ENCODE assay signal across 1 cellular context in the genomic region with DNA sequence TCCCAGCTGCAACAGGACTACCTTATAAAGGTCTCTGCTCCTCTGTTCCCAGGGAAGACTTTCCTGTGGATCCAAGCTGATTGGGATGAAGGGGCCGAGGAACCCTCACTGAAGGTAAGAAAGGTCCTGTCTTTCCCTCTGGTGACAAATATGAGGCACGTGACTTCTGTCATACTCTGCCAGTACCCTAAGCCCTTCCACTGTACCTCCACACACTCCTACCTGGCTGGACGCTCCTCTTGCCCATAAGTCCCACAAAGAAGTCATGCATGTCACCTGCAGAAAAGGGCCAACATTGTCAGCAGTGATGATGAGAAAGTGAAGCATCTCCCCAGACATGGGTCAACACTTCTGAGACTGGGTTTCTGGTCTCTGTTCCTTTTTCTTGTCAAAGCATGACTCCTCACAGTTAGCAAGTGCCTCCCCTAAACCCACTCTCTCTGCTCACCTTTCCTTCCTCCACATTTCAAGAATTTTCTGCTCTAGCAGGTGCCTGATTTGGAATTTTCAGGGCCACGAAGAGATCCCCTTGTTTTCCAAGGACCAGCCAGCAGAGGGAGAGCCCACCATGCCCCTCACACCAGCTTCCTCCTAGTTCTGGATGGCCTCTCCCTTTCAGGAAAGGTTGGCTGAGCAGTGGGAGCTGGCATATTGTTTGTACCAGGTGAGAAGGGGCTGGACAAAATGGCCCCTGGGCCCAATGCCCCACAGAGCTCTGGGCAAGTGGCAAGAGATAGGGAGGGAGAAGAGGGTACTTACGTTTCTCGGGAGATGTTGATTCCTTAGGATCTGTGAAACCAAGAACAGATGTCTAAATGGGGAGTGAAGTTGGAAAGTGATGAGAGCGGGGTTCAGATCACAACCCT.
A peak's percentile ranks its signal among the peaks of the same experiment; 100 is the strongest.
TF ChIP-seq lines count a peak whose summit lies in the region.

No MANE protein-coding gene starts in this region.

TF ChIP-seq in K562, 482 proteins besides CTCF, POLR2A, EP300 and RAD21:
- TF ChIP-seq BRD9 (IDR thresholded peaks at IDR 0.05; ENCODE audit: low read depth, partially characterized antibody) (no peak), ZC3H11A (IDR thresholded peaks at IDR 0.05; ENCODE audit: low read depth, low read length) (no peak), RAD51 (IDR thresholded peaks at IDR 0.05; ENCODE audit: borderline replicate concordance, low read depth) (peak; percentile 32; the same call in 1 of the 2 replicates), LEF1 (IDR thresholded peaks at IDR 0.05) (no peak)
- TF ChIP-seq, protein P1, sequence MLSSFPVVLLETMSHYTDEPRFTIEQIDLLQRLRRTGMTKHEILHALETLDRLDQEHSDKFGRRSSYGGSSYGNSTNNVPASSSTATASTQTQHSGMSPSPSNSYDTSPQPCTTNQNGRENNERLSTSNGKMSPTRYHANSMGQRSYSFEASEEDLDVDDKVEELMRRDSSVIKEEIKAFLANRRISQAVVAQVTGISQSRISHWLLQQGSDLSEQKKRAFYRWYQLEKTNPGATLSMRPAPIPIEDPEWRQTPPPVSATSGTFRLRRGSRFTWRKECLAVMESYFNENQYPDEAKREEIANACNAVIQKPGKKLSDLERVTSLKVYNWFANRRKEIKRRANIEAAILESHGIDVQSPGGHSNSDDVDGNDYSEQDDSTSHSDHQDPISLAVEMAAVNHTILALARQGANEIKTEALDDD (IDR thresholded peaks at IDR 0.05), result no peak
- TF ChIP-seq, protein P2, sequence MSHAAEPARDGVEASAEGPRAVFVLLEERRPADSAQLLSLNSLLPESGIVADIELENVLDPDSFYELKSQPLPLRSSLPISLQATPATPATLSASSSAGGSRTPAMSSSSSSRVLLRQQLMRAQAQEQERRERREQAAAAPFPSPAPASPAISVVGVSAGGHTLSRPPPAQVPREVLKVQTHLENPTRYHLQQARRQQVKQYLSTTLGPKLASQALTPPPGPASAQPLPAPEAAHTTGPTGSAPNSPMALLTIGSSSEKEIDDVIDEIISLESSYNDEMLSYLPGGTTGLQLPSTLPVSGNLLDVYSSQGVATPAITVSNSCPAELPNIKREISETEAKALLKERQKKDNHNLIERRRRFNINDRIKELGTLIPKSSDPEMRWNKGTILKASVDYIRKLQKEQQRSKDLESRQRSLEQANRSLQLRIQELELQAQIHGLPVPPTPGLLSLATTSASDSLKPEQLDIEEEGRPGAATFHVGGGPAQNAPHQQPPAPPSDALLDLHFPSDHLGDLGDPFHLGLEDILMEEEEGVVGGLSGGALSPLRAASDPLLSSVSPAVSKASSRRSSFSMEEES (CRISPR knock-in tag; IDR thresholded peaks at IDR 0.05), result peak; percentile 37; the same call in 1 of the 2 replicates
- TF ChIP-seq, protein P3, sequence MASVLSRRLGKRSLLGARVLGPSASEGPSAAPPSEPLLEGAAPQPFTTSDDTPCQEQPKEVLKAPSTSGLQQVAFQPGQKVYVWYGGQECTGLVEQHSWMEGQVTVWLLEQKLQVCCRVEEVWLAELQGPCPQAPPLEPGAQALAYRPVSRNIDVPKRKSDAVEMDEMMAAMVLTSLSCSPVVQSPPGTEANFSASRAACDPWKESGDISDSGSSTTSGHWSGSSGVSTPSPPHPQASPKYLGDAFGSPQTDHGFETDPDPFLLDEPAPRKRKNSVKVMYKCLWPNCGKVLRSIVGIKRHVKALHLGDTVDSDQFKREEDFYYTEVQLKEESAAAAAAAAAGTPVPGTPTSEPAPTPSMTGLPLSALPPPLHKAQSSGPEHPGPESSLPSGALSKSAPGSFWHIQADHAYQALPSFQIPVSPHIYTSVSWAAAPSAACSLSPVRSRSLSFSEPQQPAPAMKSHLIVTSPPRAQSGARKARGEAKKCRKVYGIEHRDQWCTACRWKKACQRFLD (CRISPR knock-in tag; IDR thresholded peaks at IDR 0.05), result no peak
